24 cellular contexts compared by ENCODE assay signal in the genomic region with DNA sequence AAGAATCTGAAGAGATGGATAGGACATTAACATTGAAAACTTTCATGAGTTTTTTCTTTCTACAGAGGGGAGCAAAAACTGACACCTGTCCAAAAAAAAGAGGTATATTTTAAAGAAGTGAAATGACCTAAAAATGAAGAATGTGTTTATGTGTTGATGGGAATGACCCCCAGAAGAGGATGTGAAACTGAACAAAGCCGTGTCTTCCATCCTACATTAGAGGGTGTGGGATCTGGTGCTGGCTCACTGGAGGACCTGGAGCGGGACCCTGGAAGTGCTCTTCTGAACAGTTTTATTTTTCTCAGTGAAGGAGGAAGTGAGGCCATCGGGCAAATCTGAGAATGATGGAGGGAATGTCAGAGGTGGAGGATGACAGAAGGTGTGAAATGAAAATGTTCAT.
"Had no signal": no experiment of that assay in that cellular context is flagged by ENCODE, and none has a peak within 500 bp of the region (broad histone marks: within the 10 kb centered on the region; RNA-seq: fewer than 3 reads in every experiment).

No MANE protein-coding gene starts in this region.

- H3K27me3 ChIP-seq: brain microvascular endothelial cell, MG63, SJSA1 had no signal

- DNase-seq: activated CD4-positive, alpha-beta memory T cell treated with anti-CD3 and anti-CD28 coated beads, Interleukin-2, amount 10 ng/mL, durations not matched to agents 7 days and 5 days; activated CD4-positive, alpha-beta T cell treated with anti-CD3 and anti-CD28 coated beads for 36 hours; activated CD4-positive, alpha-beta T cell treated with anti-CD3 and anti-CD28 coated beads, Interleukin-2, amount 50 U/mL, for 1 hour; activated gamma-delta T cell treated with Interleukin-2 at 50 U/mL for 16 hours; activated naive CD4-positive, alpha-beta T cell treated with anti-CD3 and anti-CD28 coated beads, Interleukin-2, amount 10 ng/mL, durations not matched to agents 7 days and 5 days; activated naive CD8-positive, alpha-beta T cell treated with anti-CD3 and anti-CD28 coated beads for 36 hours; activated T-cell treated with anti-CD3 and anti-CD28 coated beads for 4 hours; activated T-cell treated with anti-CD3 and anti-CD28 coated beads, Interleukin-2, amount 50 U/mL, for 48 hours; brain microvascular endothelial cell; MG63; NCI-H146; NCI-H187 treated with DMSO at 0.1 percent for 48 hours; NCI-H2171; NCI-H226; NCI-H526 treated with DMSO at 0.1 percent for 48 hours; NCI-H82; PC-3; SHP77; T-helper 17 cell; T-helper 9 cell had no signal

- H3K4me1 ChIP-seq: SJSA1 had no signal

- FAIRE-seq: RCC 7860, TTC549 had no signal

- H3K4me3 ChIP-seq: cardiac muscle cell, MG63, SJSA1 had no signal

- H3K27ac ChIP-seq: brain microvascular endothelial cell, cardiac muscle cell, SJSA1 had no signal

- ATAC-seq: activated CD4-positive, alpha-beta T cell treated with anti-CD3 and anti-CD28 coated beads for 36 hours; PC-3; T-helper 17 cell had no signal

- H3K9me3 ChIP-seq: MG63, SJSA1 had no signal

- H3K36me3 ChIP-seq: brain microvascular endothelial cell, cardiac muscle cell, MG63, SJSA1 had no signal
